In the genomic region with DNA sequence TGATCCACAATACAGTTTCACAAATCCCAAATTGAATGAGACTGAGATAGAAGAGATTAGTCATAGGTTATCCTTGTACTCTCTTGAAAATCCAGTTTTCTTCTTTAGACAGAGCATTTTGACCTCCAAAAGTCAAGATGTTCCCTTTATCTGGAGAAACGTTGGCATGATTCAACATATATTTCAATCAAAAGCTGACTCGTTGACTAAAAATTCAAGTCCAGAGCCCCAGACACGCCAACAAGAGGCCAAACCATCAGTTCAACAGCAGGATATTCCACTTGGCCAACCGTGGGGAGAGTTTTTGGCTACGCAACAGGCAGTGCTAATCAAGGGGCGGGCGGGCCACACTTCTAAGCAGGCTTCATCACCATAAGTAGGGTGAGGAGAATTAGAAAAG, we compare ENCODE assay signal across 18 cellular contexts.
"Had no signal": no experiment of that assay in that cellular context is flagged by ENCODE, and none has a peak within 500 bp of the region (broad histone marks: within the 10 kb centered on the region; RNA-seq: fewer than 3 reads in every experiment).

No MANE protein-coding gene starts in this region.

- H3K4me3 ChIP-seq: heart right ventricle, left ventricle myocardium inferior, ovary, upper lobe of right lung had no signal

- H3K27ac Mint-ChIP-seq: activated CD4-positive, alpha-beta memory T cell treated with anti-CD3 and anti-CD28 coated beads for 36 hours; activated T-cell treated with anti-CD3 and anti-CD28 coated beads, Interleukin-2, amount 50 U/mL, for 72 hours; brain; endodermal cell; nephron had no signal

- H3K27me3 Mint-ChIP-seq: activated CD4-positive, alpha-beta memory T cell treated with anti-CD3 and anti-CD28 coated beads for 36 hours; brain had no signal

- H3K36me3 ChIP-seq: heart right ventricle, left ventricle myocardium inferior, ovary, upper lobe of right lung had no signal

- H3K4me1 ChIP-seq: heart right ventricle, upper lobe of right lung had no signal

- H3K9me3 Mint-ChIP-seq: activated CD4-positive, alpha-beta memory T cell treated with anti-CD3 and anti-CD28 coated beads for 36 hours; activated T-cell treated with anti-CD3 and anti-CD28 coated beads, Interleukin-2, amount 50 U/mL, for 72 hours; brain; endodermal cell; nephron had no signal

- H3K9me3 ChIP-seq: heart right ventricle, left ventricle myocardium inferior, ovary, upper lobe of right lung had no signal

- DNase-seq: activated CD4-positive, alpha-beta memory T cell treated with anti-CD3 and anti-CD28 coated beads for 36 hours; activated CD8-positive, alpha-beta memory T cell treated with anti-CD3 and anti-CD28 coated beads, Interleukin-2, amount 50 U/mL, for 4 hours; activated naive CD4-positive, alpha-beta T cell; activated T-cell treated with anti-CD3 and anti-CD28 coated beads, Interleukin-2, amount 50 U/mL, for 72 hours; cerebellar nuclear complex; dermis blood vessel endothelial cell; endodermal cell; heart right ventricle; left ventricle myocardium inferior; mesendoderm; ovary; stimulated activated CD4-positive, alpha-beta T cell treated with anti-CD3 and anti-CD28 coated beads, Interleukin-4, amount 100 ng/mL, for 1 hour; stimulated activated CD8-positive, alpha-beta memory T cell treated with anti-CD3 and anti-CD28 coated beads, Interleukin-4, amount 100 ng/mL, for 48 hours; stimulated activated naive CD8-positive, alpha-beta T cell treated with anti-CD3 and anti-CD28 coated beads, Interleukin-15, Interleukin-2, amounts not matched to agents 100 U/mL and 50 U/mL, for 24 hours; T1000; upper lobe of right lung had no signal

- H3K27ac ChIP-seq: heart right ventricle, left ventricle myocardium inferior, ovary, upper lobe of right lung had no signal

- H3K36me3 Mint-ChIP-seq: activated CD4-positive, alpha-beta memory T cell treated with anti-CD3 and anti-CD28 coated beads for 36 hours; brain had no signal

- H3K4me3 Mint-ChIP-seq: activated CD4-positive, alpha-beta memory T cell treated with anti-CD3 and anti-CD28 coated beads for 36 hours; activated T-cell treated with anti-CD3 and anti-CD28 coated beads, Interleukin-2, amount 50 U/mL, for 72 hours; brain; endodermal cell; nephron had no signal

- ATAC-seq: activated T-cell treated with anti-CD3 and anti-CD28 coated beads, Interleukin-2, amount 50 U/mL, for 72 hours; heart right ventricle; stimulated activated naive CD8-positive, alpha-beta T cell treated with anti-CD3 and anti-CD28 coated beads, Interleukin-15, Interleukin-2, amounts not matched to agents 100 U/mL and 50 U/mL, for 24 hours; upper lobe of right lung had no signal

- H3K27me3 ChIP-seq: ovary, upper lobe of right lung had no signal
